Comparison of ENCODE assay signal across 14 cellular contexts in genomic region chr12:2353691-2354090, GRCh38.
DNase-seq lines count a peak whose midpoint lies in the region; ATAC-seq and TF ChIP-seq lines count a peak whose summit lies in the region.
"Had no signal": no experiment of that assay in that cellular context is flagged by ENCODE, and none has a peak within 500 bp of the region (broad histone marks: within the 10 kb centered on the region; RNA-seq: fewer than 3 reads in every experiment).

No MANE protein-coding gene starts in this region.

- H3K9ac ChIP-seq in rectal smooth muscle tissue (ENCODE audit: low read length) = no peak overlapping the region

- H3K27ac Mint-ChIP-seq in CD14-positive monocyte = peak overlapping the region in 1 of 7 donors; percentile 10
- H3K27ac Mint-ChIP-seq: CD8-positive, alpha-beta memory T cell had no signal

- peak overlapping the region in 1 of 2 donors; percentile 61 for H3K4me3 Mint-ChIP-seq in CD14-positive monocyte
- H3K4me3 Mint-ChIP-seq: CD8-positive, alpha-beta memory T cell had no signal

- no peak overlapping the region for H3K4me3 ChIP-seq in rectal smooth muscle tissue (ENCODE audit: low read length)
- H3K4me3 ChIP-seq: MG63, PC-9 had no signal

- H3K4me1 Mint-ChIP-seq in CD14-positive monocyte = peaks cover 29% of the 10 kb centered on the region

- H3K27me3 ChIP-seq in rectal smooth muscle tissue (ENCODE audit: control insufficient read depth, insufficient read depth, low read length) = no peaks in the 10 kb centered on the region
- H3K27me3 ChIP-seq: MG63 had no signal

- no peaks in the 10 kb centered on the region for H3K36me3 ChIP-seq in rectal smooth muscle tissue (ENCODE audit: control insufficient read depth, insufficient read depth, low read length)
- H3K36me3 ChIP-seq: MG63 had no signal

- peaks cover 25% of the 10 kb centered on the region for H3K4me1 ChIP-seq in rectal smooth muscle tissue (ENCODE audit: control insufficient read depth, insufficient read depth, low read length)

- TF ChIP-seq CTCF in CD14-positive monocyte (IDR thresholded peaks at IDR 0.05) = no peak

- DNase-seq in CD14-positive monocyte (ENCODE audit: low spot score) (peak; percentile 25), left ventricle myocardium superior (no peak), activated gamma-delta T cell (lab: John Stamatoyannopoulos, UW) (no peak), T1000 (lab: John Stamatoyannopoulos, UW) (no peak)
- DNase-seq in central memory CD4-positive, alpha-beta T cell = no peak
- DNase-seq: AML-193; CD8-positive, alpha-beta memory T cell; DMS 273 treated with DMSO at 0.1 percent for 48 hours; MG63; PC-9 had no signal

- H3K36me3 Mint-ChIP-seq in CD14-positive monocyte = peaks cover 0 to 2% of the 10 kb centered on the region in 2 donors
- H3K36me3 Mint-ChIP-seq: CD8-positive, alpha-beta memory T cell had no signal

- ATAC-seq in left ventricle myocardium superior (peak; percentile 11), HG03520 (IDR thresholded peaks at IDR 0.05; ENCODE audit: unreplicated experiment) (no peak)
- ATAC-seq: HepG2 had no signal

- peaks cover 0 to 2% (median 0%) of the 10 kb centered on the region in 7 donors for H3K9me3 Mint-ChIP-seq in CD14-positive monocyte
- H3K9me3 Mint-ChIP-seq: CD8-positive, alpha-beta memory T cell had no signal

- H3K27me3 Mint-ChIP-seq in CD14-positive monocyte (ENCODE audit: low read depth in 3 of 3) = peaks cover 3 to 11% (median 4%) of the 10 kb centered on the region in 3 donors

- H3K27ac ChIP-seq in angular gyrus (ENCODE audit: low read depth, low read length) (peak overlapping the region; percentile 31), rectal smooth muscle tissue (ENCODE audit: low read depth, low read length) (peak overlapping the region; percentile 62)
- H3K27ac ChIP-seq: PC-9 had no signal

- intact Hi-C loops in CD14-positive monocyte (cut with micrococcal nuclease) (no loop called here), left ventricle myocardium superior (cut with micrococcal nuclease) (no loop called here)
